Comparison of ENCODE assay signal across 22 cellular contexts in the genomic region with DNA sequence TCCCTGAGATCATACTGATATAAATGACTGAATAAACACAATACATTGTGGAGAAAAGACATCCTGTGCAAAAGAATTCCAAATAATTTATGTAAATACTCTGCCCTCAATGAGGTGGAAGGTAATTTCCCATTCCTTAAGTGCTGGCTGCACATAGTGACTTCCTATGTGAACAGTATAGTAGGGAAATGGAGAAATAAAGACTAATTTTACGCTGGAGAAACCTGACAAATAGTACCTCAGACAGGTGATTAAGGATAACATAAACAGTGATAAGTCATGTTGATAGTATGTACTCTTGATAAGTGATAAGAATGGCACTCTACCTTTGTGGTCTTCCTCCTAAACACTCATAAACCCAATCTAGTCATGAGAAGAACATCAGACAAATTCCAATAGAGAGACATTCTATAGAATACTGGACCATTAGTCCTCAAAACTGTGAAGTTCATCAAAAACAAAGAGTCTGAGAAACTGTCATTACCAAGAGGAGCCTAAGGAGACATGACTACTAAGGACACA. TPM values are rescaled to one million over a fixed set of nuclear protein-coding genes. Genes with fewer than 3 reads are reported as not detected.
DNase-seq lines count a peak whose midpoint lies in the region; ATAC-seq, FAIRE-seq and TF ChIP-seq lines count a peak whose summit lies in the region.
"Had no signal": no experiment of that assay in that cellular context is flagged by ENCODE, and none has a peak within 500 bp of the region (broad histone marks: within the 10 kb centered on the region; RNA-seq: fewer than 3 reads in every experiment).

No MANE protein-coding gene starts in this region.

- no peak overlapping the region for H3K4me2 ChIP-seq in A549
- H3K4me2 ChIP-seq: BLaER1 treated with 17β-estradiol and CSF1 and Interleukin-3, amounts not matched to agents 10 nM and 100 nM had no signal

- no peak for ATAC-seq in A549
- ATAC-seq: CD8-positive, alpha-beta T cell; GM12878 had no signal

- 4% methylated on average over 1 of the region's 1 CpG for WGBS in A549 (ENCODE audit: missing lambda C conversion rate)

- no peak overlapping the region for H3K27ac Mint-ChIP-seq in glutamatergic neuron (ENCODE audit: unreplicated experiment)
- H3K27ac Mint-ChIP-seq: B cell; CD4-positive, alpha-beta T cell; CD8-positive, alpha-beta T cell had no signal

- CTCF ChIA-PET in A549 (lab: Yijun Ruan, JAX) = no interaction called here
- CTCF ChIA-PET in HEK293T (lab: Yijun Ruan, JAX) = no interaction called here

- no peak overlapping the region for H3K27ac ChIP-seq in A549
- H3K27ac ChIP-seq: BLaER1 treated with 17β-estradiol and CSF1 and Interleukin-3, amounts not matched to agents 10 nM and 100 nM; C4-2B had no signal

- FAIRE-seq in A549 (lab: Jason Lieb, UNC) = peak; percentile 84
- FAIRE-seq: A204.1, G401.6, GM12878, GM12892, GM18507 had no signal

- no peak for TF ChIP-seq RAD21 in A549 (conservative IDR thresholded peaks at IDR 0.05 in 1 of 2, IDR thresholded peaks at IDR 0.05 in 1 of 2)

- TF ChIP-seq CTCF in A549 (IDR thresholded peaks at IDR 0.05) = no peak
- no peak for TF ChIP-seq CTCF in glutamatergic neuron (IDR thresholded peaks at IDR 0.05; ENCODE audit: partially characterized antibody, unreplicated experiment)

- DNase-seq in A549 (ENCODE audit: low read depth in 1 of 2, low spot score in 1 of 2) (no peak), HEK293T (ENCODE audit: extremely low spot score) (no peak), glutamatergic neuron (no peak), superior temporal gyrus (ENCODE audit: extremely low spot score) (no peak), NCI-H1436 treated with DMSO at 0.1 percent for 48 hours (lab: John Stamatoyannopoulos, UW) (no peak)
- DNase-seq: 8988T; AML-193; Caco-2; Calu3; CD4-positive, alpha-beta T cell; CD8-positive, alpha-beta T cell; DMS79 treated with DMSO at 0.1 percent for 48 hours; GF-D8 had no signal

- H3K36me3 Mint-ChIP-seq in glutamatergic neuron (ENCODE audit: unreplicated experiment) = no peaks in the 10 kb centered on the region
- H3K36me3 Mint-ChIP-seq: CD8-positive, alpha-beta T cell had no signal

- TF ChIP-seq EP300 in A549 (IDR thresholded peaks at IDR 0.05) = no peak

- H3K9me3 ChIP-seq in A549 = no peaks in the 10 kb centered on the region
- H3K9me3 ChIP-seq: BLaER1 treated with 17β-estradiol and CSF1 and Interleukin-3, amounts not matched to agents 10 nM and 100 nM; Caco-2 had no signal

- H3K27me3 Mint-ChIP-seq in glutamatergic neuron (ENCODE audit: unreplicated experiment) = no peaks in the 10 kb centered on the region
- H3K27me3 Mint-ChIP-seq: B cell had no signal

- POLR2A ChIA-PET in A549 (lab: Yijun Ruan, JAX) (no interaction called here), HEK293T (lab: Yijun Ruan, JAX) (no interaction called here)

- H3K9me3 Mint-ChIP-seq in glutamatergic neuron (ENCODE audit: unreplicated experiment) = no peaks in the 10 kb centered on the region
- H3K9me3 Mint-ChIP-seq: CD4-positive, alpha-beta T cell; CD8-positive, alpha-beta T cell had no signal

- no peaks in the 10 kb centered on the region for H3K4me1 Mint-ChIP-seq in glutamatergic neuron (ENCODE audit: low read depth, unreplicated experiment)
- H3K4me1 Mint-ChIP-seq: B cell had no signal

- no peak for TF ChIP-seq POLR2A in A549 (IDR thresholded peaks at IDR 0.05; ENCODE audit: low read length)

- no peak overlapping the region for H3K4me3 ChIP-seq in A549
- peak overlapping the region; percentile 31; the same call in 1 of the 2 replicates for H3K4me3 ChIP-seq in GM08714 (ENCODE audit: low read length)
- H3K4me3 ChIP-seq: BLaER1 treated with 17β-estradiol and CSF1 and Interleukin-3, amounts not matched to agents 10 nM and 100 nM; GM12878 had no signal

- no peak overlapping the region for H3K4me3 Mint-ChIP-seq in glutamatergic neuron (ENCODE audit: unreplicated experiment)
- H3K4me3 Mint-ChIP-seq: B cell; CD4-positive, alpha-beta T cell; CD8-positive, alpha-beta T cell had no signal

- no peaks in the 10 kb centered on the region for H3K4me1 ChIP-seq in A549
- H3K4me1 ChIP-seq: Caco-2 had no signal

TF ChIP-seq in A549, 52 proteins besides CTCF, POLR2A, EP300 and RAD21:
- TF ChIP-seq HOXA7 (CRISPR knock-in tag; IDR thresholded peaks at IDR 0.05) (no peak), CHD2 (IDR thresholded peaks at IDR 0.05; ENCODE audit: low read length, partially characterized antibody) (no peak), KDM1A (IDR thresholded peaks at IDR 0.05; ENCODE audit: low read depth) (no peak), RCOR1 (IDR thresholded peaks at IDR 0.05; ENCODE audit: low read depth, low read length) (no peak)
TF ChIP-seq in A549: peak in this region for 0.

TF ChIP-seq in HEK293T, 16 proteins besides CTCF, POLR2A, EP300 and RAD21:
- TF ChIP-seq ZNF384 (IDR thresholded peaks at IDR 0.05) (no peak), NFRKB (IDR thresholded peaks at IDR 0.05) (0 out of 2 replicates have a peak, but pooled peaks have one; percentile 4)

RNA-seq across cellular contexts. Expression of a gene that starts 15.5 kb away (rescaled TPM):
- polyA plus RNA-seq in A549 (2011; rRNA removed) (0.11 and 0.19 TPM in 2 replicates), A549 (2017; fragmentation: RNase III; extraction: RNeasy Plus Mini Kit Qiagen cat#74134 plus additional on column Dnase treatment) (not detected in 3 replicates)
- not detected in 2 replicates for polyA plus RNA-seq in A549 (2012; cell fraction: cytosol; rRNA removed)
- polyA plus RNA-seq in A549 (2012; cell fraction: nucleus; rRNA removed) = 0.01 and 0.07 TPM in 2 replicates
- polyA minus RNA-seq in A549 (2011; rRNA and poly(A)+ RNA removed) = 0.12 and 0.44 TPM in 2 replicates
- not detected for total RNA-seq in glutamatergic neuron (ENCODE audit: unreplicated experiment)
- total RNA-seq: B cell; CD4-positive, alpha-beta T cell; CD8-positive, alpha-beta T cell had no signal
